ENCODE assay signal across 10 cellular contexts in genomic region chr5:111697881-111698757, GRCh38. TPM values are rescaled to one million over a fixed set of nuclear protein-coding genes. Genes with fewer than 3 reads are reported as not detected.
DNase-seq lines count a peak whose midpoint lies in the region; ATAC-seq and TF ChIP-seq lines count a peak whose summit lies in the region.
"Had no signal": no experiment of that assay in that cellular context is flagged by ENCODE, and none has a peak within 500 bp of the region (broad histone marks: within the 10 kb centered on the region; RNA-seq: fewer than 3 reads in every experiment).

No MANE protein-coding gene starts in this region.

- no CpG with 5 or more reads among the region's 6 CpGs for WGBS in mesendoderm (ENCODE audit: extremely low coverage, insufficient coverage, low lambda C conversion rate)

- no peak overlapping the region for H2AFZ ChIP-seq in Karpas-422 (ENCODE audit: low read length)

- H3K27ac ChIP-seq in Karpas-422 (ENCODE audit: low read length), result no peak overlapping the region
- no peak overlapping the region for H3K27ac ChIP-seq in mesendoderm (ENCODE audit: low read depth, low read length)

- TF ChIP-seq CTCF in BJ (IDR thresholded peaks at IDR 0.05; ENCODE audit: insufficient read depth, low read depth, low read length) (peak; percentile 18; the same call in 1 of the 2 replicates), choroid plexus epithelial cell (conservative IDR thresholded peaks at IDR 0.05; ENCODE audit: low read depth, low read length) (peak; percentile 46)

- H2BK15ac ChIP-seq in mesendoderm (replicated peaks; ENCODE audit: low read depth), result peak overlapping the region; percentile 89

- H3K4me1 ChIP-seq in Karpas-422 (ENCODE audit: low read length) (no peaks in the 10 kb centered on the region), mesendoderm (ENCODE audit: control insufficient read depth, low read depth, low read length) (no peaks in the 10 kb centered on the region)

- H3K9ac ChIP-seq in Karpas-422 (ENCODE audit: low read length) (no peak overlapping the region), mesendoderm (ENCODE audit: low read length) (no peak overlapping the region)

- no peaks in the 10 kb centered on the region for H3K9me2 ChIP-seq in Karpas-422 (replicated peaks; ENCODE audit: insufficient read depth, low read length)

- POLR2A ChIA-PET in BJ (lab: Charles Lee), result no interaction called here

- H2AK5ac ChIP-seq in mesendoderm (ENCODE audit: low read length), result no peak overlapping the region

- H2BK5ac ChIP-seq in mesendoderm (ENCODE audit: low read length), result no peak overlapping the region

- no peak overlapping the region for H4K5ac ChIP-seq in mesendoderm (ENCODE audit: low read length)

- no peaks in the 10 kb centered on the region for H3K36me3 ChIP-seq in BJ (ENCODE audit: control insufficient read depth, insufficient read depth, low read length)
- no peaks in the 10 kb centered on the region for H3K36me3 ChIP-seq in Karpas-422 (ENCODE audit: insufficient read depth, low read length)
- H3K36me3 ChIP-seq in mesendoderm (ENCODE audit: control insufficient read depth, insufficient read depth, low read length), result no peaks in the 10 kb centered on the region

- H3K79me2 ChIP-seq in Karpas-422 (ENCODE audit: low read length) (no peaks in the 10 kb centered on the region), mesendoderm (ENCODE audit: control insufficient read depth, insufficient read depth, low read length) (no peaks in the 10 kb centered on the region)

- H3K4me3 ChIP-seq in BJ (ENCODE audit: low read depth, low read length) (no peak overlapping the region), Karpas-422 (ENCODE audit: low read length) (no peak overlapping the region), choroid plexus epithelial cell (ENCODE audit: low read depth, low read length) (no peak overlapping the region), mesendoderm (ENCODE audit: low read length) (no peak overlapping the region)

- H3K4me2 ChIP-seq in Karpas-422 (ENCODE audit: low read depth, low read length, poor library complexity, severe bottlenecking), result no peak overlapping the region
- no peak overlapping the region for H3K4me2 ChIP-seq in mesendoderm (ENCODE audit: low read length)

- H4K8ac ChIP-seq in mesendoderm (ENCODE audit: low read depth, low read length), result no peak overlapping the region

- H4K20me1 ChIP-seq in Karpas-422 (ENCODE audit: insufficient read depth, low read depth, low read length), result no peaks in the 10 kb centered on the region

- no peak overlapping the region for H3K18ac ChIP-seq in mesendoderm (ENCODE audit: low read length)

- no peak overlapping the region for H3K4ac ChIP-seq in mesendoderm (ENCODE audit: low read depth, low read length)

- no peaks in the 10 kb centered on the region for H3K27me3 ChIP-seq in BJ (ENCODE audit: control insufficient read depth, insufficient read depth, low read length)
- no peaks in the 10 kb centered on the region for H3K27me3 ChIP-seq in Karpas-422 (ENCODE audit: low read length)
- no peaks in the 10 kb centered on the region for H3K27me3 ChIP-seq in mesendoderm (ENCODE audit: insufficient read depth, low read length, poor library complexity)

- H2BK120ac ChIP-seq in mesendoderm (ENCODE audit: low read depth, low read length), result no peak overlapping the region

- no peak for DNase-seq in BJ (ENCODE audit: low read depth)
- peak; percentile 64 for DNase-seq in Karpas-422
- DNase-seq in choroid plexus epithelial cell (ENCODE audit: low read depth), result peak; percentile 67
- DNase-seq in mesendoderm, result peak; percentile 80
- no peak for DNase-seq in NCI-H345 treated with DMSO at 0.1 percent for 48 hours (lab: John Stamatoyannopoulos, UW; ENCODE audit: unreplicated experiment)
- no peak for DNase-seq in glomerular visceral epithelial cell (ENCODE audit: extremely low spot score)
- DNase-seq: activated B cell treated with CpG ODN at 0.5 μM for 24 hours, activated gamma-delta T cell treated with Interleukin-2 at 50 U/mL for 16 hours had no signal

- no peak overlapping the region for H3K56ac ChIP-seq in mesendoderm (ENCODE audit: low read length)

- no peak for ATAC-seq in GM21825 (IDR thresholded peaks at IDR 0.05; ENCODE audit: unreplicated experiment)
- no peak for ATAC-seq in HG02642 (IDR thresholded peaks at IDR 0.05; ENCODE audit: poor library complexity, unreplicated experiment)

- CTCF ChIA-PET in BJ (lab: Yijun Ruan, JAX), result interaction anchor here (0.6 to 1.1 kb wide), 3 partner anchors 11 to 148 kb away, joined by 3 read pairs; no protein-coding TSS in a partner anchor

- no peak overlapping the region for H3K23ac ChIP-seq in mesendoderm (ENCODE audit: low read length)

- H3K9me3 ChIP-seq in Karpas-422 (ENCODE audit: low read length), result no peaks in the 10 kb centered on the region

- H3K79me1 ChIP-seq in mesendoderm (ENCODE audit: low read length), result no peaks in the 10 kb centered on the region

RNA-seq across cellular contexts. Expression of gene NREP, which starts 58.9 kb away (rescaled TPM):
- 387 and 609 TPM in 2 replicates for polyA plus RNA-seq in BJ (2011; rRNA removed)
- polyA minus RNA-seq in BJ (2011; rRNA and poly(A)+ RNA removed), result 227 and 255 TPM in 2 replicates
- total RNA-seq in Karpas-422 (2014; rRNA removed; shearing (Covaris generic); ENCODE audit: low replicate concordance), result 2.7 and 5.8 TPM in 2 replicates
- polyA plus RNA-seq in mesendoderm (2013, experiment 1 of 2), result 252 TPM
- polyA plus RNA-seq in mesendoderm (2013, experiment 2 of 2), result 251 TPM

Comparison
In these comparisons a context has a peak if more than half of its experiments do, and no peak if none do; other contexts are left out.
1. DNase-seq: peak in Karpas-422 (single experiment), choroid plexus epithelial cell (single experiment) and mesendoderm (single experiment); none in BJ (single experiment), NCI-H345 treated with DMSO at 0.1 percent for 48 hours (single experiment) and glomerular visceral epithelial cell (single experiment).